ENCODE assay signal across 16 cellular contexts in genomic region chr12:58703911-58704310, GRCh38.
DNase-seq lines count a peak whose midpoint lies in the region; TF ChIP-seq lines count a peak whose summit lies in the region.
"Had no signal": no experiment of that assay in that cellular context is flagged by ENCODE, and none has a peak within 500 bp of the region (broad histone marks: within the 10 kb centered on the region; RNA-seq: fewer than 3 reads in every experiment).

No MANE protein-coding gene starts in this region.

- TF ChIP-seq CTCF in GM10266 (IDR thresholded peaks at IDR 0.05; ENCODE audit: control insufficient read depth, insufficient read depth, low read depth, missing control alignments) = no peak

- peak; percentile 31 for DNase-seq in AG20443 (ENCODE audit: low spot score)
- peak; percentile 63 for DNase-seq in epidermal melanocyte (ENCODE audit: insufficient read length, low spot score)
- peak; percentile 18 for DNase-seq in myocyte (ENCODE audit: low read depth)
- no peak for DNase-seq in glomerular visceral epithelial cell (ENCODE audit: extremely low spot score)
- DNase-seq in erythroblast (lab: John Stamatoyannopoulos, UW) = no peak
- DNase-seq in GM10266 (ENCODE audit: extremely low spot score) = no peak
- no peak for DNase-seq in activated effector memory CD4-positive, alpha-beta T cell treated with anti-CD3 and anti-CD28 coated beads, Interleukin-2, amount 50 U/mL, for 16 hours
- DNase-seq: EL, NCI-H146, NCI-H446, PC-3, Right ventricle myocardium superior had no signal

- no peak for TF ChIP-seq POLR2A in erythroblast (IDR thresholded peaks at IDR 0.05; ENCODE audit: low read length)

- H3K9me3 ChIP-seq in KOPT-K1 (ENCODE audit: insufficient read depth, low read length, poor library complexity, severe bottlenecking) = peaks cover 54% of the 10 kb centered on the region
- H3K9me3 ChIP-seq: A549 had no signal

- H3K27ac ChIP-seq in KOPT-K1 (ENCODE audit: low read depth, low read length, poor library complexity, severe bottlenecking) = peak overlapping the region; percentile 48
- H3K27ac ChIP-seq: A549; BLaER1 treated with 17β-estradiol and CSF1 and Interleukin-3, amounts not matched to agents 10 nM and 100 nM had no signal

- no peaks in the 10 kb centered on the region for H3K36me3 ChIP-seq in KOPT-K1 (ENCODE audit: insufficient read depth, low read length)
- H3K36me3 ChIP-seq: BLaER1 treated with 17β-estradiol and CSF1 and Interleukin-3, amounts not matched to agents 10 nM and 100 nM; HAP-1 had no signal

Comparison
In these comparisons a context has a peak if more than half of its experiments do, and no peak if none do; other contexts are left out.
1. DNase-seq: peak in AG20443 (single experiment), epidermal melanocyte (single experiment) and myocyte (single experiment); none in glomerular visceral epithelial cell (single experiment), erythroblast (0 of 2), GM10266 (single experiment) and activated effector memory CD4-positive, alpha-beta T cell treated with anti-CD3 and anti-CD28 coated beads, Interleukin-2, amount 50 U/mL, for 16 hours (single experiment).